In the genomic region with DNA sequence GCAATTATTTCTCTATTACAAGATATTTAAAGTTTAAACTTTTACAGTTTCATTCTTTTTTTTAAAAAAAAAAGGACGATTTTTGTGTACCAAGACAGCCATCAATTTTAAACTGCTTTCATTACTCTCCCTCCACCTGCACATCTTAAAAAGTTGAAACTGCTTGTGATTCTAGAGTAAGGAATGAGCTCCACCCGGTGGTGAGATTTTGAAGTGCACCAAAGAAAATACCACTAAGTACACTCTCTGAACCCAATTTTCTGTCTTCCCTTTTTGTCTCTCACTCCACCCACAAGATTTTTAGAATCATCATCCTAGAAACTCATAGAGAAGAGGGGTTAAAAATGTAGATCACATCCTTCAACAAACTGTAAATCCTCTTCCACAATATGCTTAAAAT, we compare ENCODE assay signal across 8 cellular contexts.
DNase-seq lines count a peak whose midpoint lies in the region; ATAC-seq and TF ChIP-seq lines count a peak whose summit lies in the region.

No MANE protein-coding gene starts in this region.

- no peak for TF ChIP-seq POLR2A in NB4 (IDR thresholded peaks at IDR 0.05; ENCODE audit: extremely low read depth, insufficient read length)

- no peaks in the 10 kb centered on the region for H3K27me3 ChIP-seq in tibial artery

- TF ChIP-seq CTCF in GM20000 (IDR thresholded peaks at IDR 0.05; ENCODE audit: extremely low read depth, missing control alignments) (no peak), NB4 (IDR thresholded peaks at IDR 0.05; ENCODE audit: low read depth, low read length) (peak; percentile 34), tibial artery (IDR thresholded peaks at IDR 0.05) (peak; percentile 50 to 56)

- no peak overlapping the region for H3K27ac ChIP-seq in tibial artery

- H3K36me3 ChIP-seq in tibial artery: no peaks in the 10 kb centered on the region

- H3K27ac Mint-ChIP-seq in memory B cell: no peak overlapping the region

- peaks cover 5% of the 10 kb centered on the region for H3K27me3 Mint-ChIP-seq in memory B cell

- H3K4me3 ChIP-seq in NB4 (ENCODE audit: low read depth, low read length) (no peak overlapping the region), tibial artery (no peak overlapping the region)

- no peaks in the 10 kb centered on the region for H3K4me1 Mint-ChIP-seq in memory B cell

- DNase-seq in DMS 273 treated with DMSO at 0.1 percent for 48 hours (lab: John Stamatoyannopoulos, UW) (peak; percentile 47), GM20000 (ENCODE audit: low spot score) (peak; percentile 13), NB4 (ENCODE audit: low read depth) (peak; percentile 58), T-helper 9 cell (peak; percentile 16), dedifferentiated amniotic fluid mesenchymal stem cell (ENCODE audit: extremely low spot score) (peak; percentile 46), memory B cell (ENCODE audit: low spot score in 2 of 2) (peak; percentile 14 to 35), tibial artery (peak in 1 of 2 donors; percentile 64)

- peaks cover 0 to 3% (median 0%) of the 10 kb centered on the region in 4 donors for H3K4me1 ChIP-seq in tibial artery

- H3K36me3 Mint-ChIP-seq in memory B cell: no peaks in the 10 kb centered on the region

- H3K9me3 Mint-ChIP-seq in memory B cell: no peaks in the 10 kb centered on the region

- H3K9me3 ChIP-seq in tibial artery: no peaks in the 10 kb centered on the region

- ATAC-seq in memory B cell (ENCODE audit: low read depth): no peak
- no peak for ATAC-seq in HG02588 (IDR thresholded peaks at IDR 0.05; ENCODE audit: unreplicated experiment)

- H3K4me3 Mint-ChIP-seq in memory B cell: no peak overlapping the region

- intact Hi-C loops in tibial artery (cut with DNase I; ENCODE audit: low total_unique reads): no loop called here
